Comparison of ENCODE assay signal across 20 cellular contexts in the genomic region with DNA sequence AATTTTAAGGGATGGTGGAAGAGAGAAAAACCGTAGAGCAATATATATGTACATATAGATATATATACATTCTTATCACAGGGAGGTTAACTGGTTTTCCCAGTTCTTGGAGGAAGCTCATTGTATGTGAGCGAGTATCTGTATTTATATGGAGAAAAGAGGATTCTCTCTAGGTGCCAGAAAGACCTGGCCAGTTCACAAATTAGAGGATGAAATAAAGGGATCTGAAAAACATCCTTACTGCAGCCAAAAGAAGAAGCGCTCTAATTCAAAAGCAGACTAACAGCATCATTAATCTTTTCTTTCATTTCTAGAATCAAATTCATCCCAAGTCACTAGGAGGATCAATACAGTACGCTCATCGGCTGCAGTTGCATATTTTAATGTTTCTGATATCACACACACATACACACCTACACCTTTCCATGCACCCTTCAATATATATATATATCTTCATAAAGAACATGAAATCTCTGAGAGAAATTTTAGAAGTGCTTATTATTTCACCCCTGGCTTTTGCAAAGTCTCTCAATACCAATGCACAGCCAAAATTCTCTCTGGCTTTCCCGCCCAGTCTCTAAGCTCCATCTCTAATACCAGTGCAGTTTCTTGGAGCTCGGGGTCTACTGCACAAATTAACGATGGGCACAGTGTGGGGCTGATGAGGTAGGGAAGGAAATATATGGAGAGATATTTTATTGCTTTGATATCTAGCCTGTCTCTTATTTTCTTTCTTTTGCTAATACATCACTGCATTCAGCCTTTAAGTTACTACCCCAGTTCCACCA. TPM values are rescaled to one million over a fixed set of nuclear protein-coding genes. Genes with fewer than 3 reads are reported as not detected.
A peak's percentile ranks its signal among the peaks of the same experiment; 100 is the strongest.
DNase-seq lines count a peak whose midpoint lies in the region; TF ChIP-seq lines count a peak whose summit lies in the region.
"Had no signal": no experiment of that assay in that cellular context is flagged by ENCODE, and none has a peak within 500 bp of the region (broad histone marks: within the 10 kb centered on the region; RNA-seq: fewer than 3 reads in every experiment).

No MANE protein-coding gene starts in this region.

- H3K4me1 Mint-ChIP-seq in nephron: peaks cover 13% of the 10 kb centered on the region
- H3K4me1 Mint-ChIP-seq: immature natural killer cell; stimulated activated naive B cell treated with anti-CD40 and anti-IgM and Interleukin-4, amounts not matched to agents 10 μg/mL and 1 μg/mL and 100 μg/mL, for 72 hours had no signal

- H3K4me3 ChIP-seq in coronary artery: peak overlapping the region; percentile 39
- H3K4me3 ChIP-seq: BLaER1, GM23248, MG63, ovary, Peyer's patch had no signal

- H3K27ac ChIP-seq in coronary artery: no peak overlapping the region
- H3K27ac ChIP-seq: BLaER1, GM23248, ovary, Peyer's patch had no signal

- H3K9me3 Mint-ChIP-seq in nephron: peaks cover 6% of the 10 kb centered on the region

- TF ChIP-seq CTCF in coronary artery (IDR thresholded peaks at IDR 0.05) (no peak), nephron (IDR thresholded peaks at IDR 0.05; ENCODE audit: unreplicated experiment in 3 of 3) (no peak)

- H3K36me3 Mint-ChIP-seq in nephron (ENCODE audit: low read depth): peaks cover 3% of the 10 kb centered on the region

- peaks cover 29% of the 10 kb centered on the region for H3K27me3 Mint-ChIP-seq in nephron (ENCODE audit: low read depth)

- no peak overlapping the region for H3K27ac Mint-ChIP-seq in nephron
- H3K27ac Mint-ChIP-seq: immature natural killer cell; stimulated activated naive B cell treated with anti-CD40 and anti-IgM and Interleukin-4, amounts not matched to agents 10 μg/mL and 1 μg/mL and 100 μg/mL, for 72 hours had no signal

- in situ Hi-C loops in G401 (cut with HindIII; ENCODE audit: low sequenced_read_pairs): no loop called here

- DNase-seq in G401 (ENCODE audit: low spot score): peak; percentile 64
- DNase-seq in NCI-H1092 treated with DMSO at 0.1 percent for 48 hours (lab: John Stamatoyannopoulos, UW): peak; percentile 44
- DNase-seq in coronary artery (ENCODE audit: low spot score): no peak
- no peak for DNase-seq in HPDE6-E6E7 (ENCODE audit: extremely low spot score)
- DNase-seq in AG08396 (ENCODE audit: low spot score): no peak
- no peak for DNase-seq in NCI-H2227 (lab: John Stamatoyannopoulos, UW; ENCODE audit: unreplicated experiment)
- DNase-seq in nucleus accumbens (lab: John Stamatoyannopoulos, UW): no peak
- DNase-seq: activated CD4-positive, CD25-positive, alpha-beta regulatory T cell; activated effector memory CD4-positive, alpha-beta T cell treated with anti-CD3 and anti-CD28 coated beads, Interleukin-2, amount 50 U/mL, for 16 hours; dermis blood vessel endothelial cell; immature natural killer cell; NCI-H510A; Peyer's patch; stimulated activated naive B cell treated with anti-CD40 and anti-IgM and Interleukin-4, amounts not matched to agents 10 μg/mL and 1 μg/mL and 100 μg/mL, for 72 hours had no signal

- peak overlapping the region; percentile 80 to 90 (median 90) for H3K4me3 Mint-ChIP-seq in nephron
- H3K4me3 Mint-ChIP-seq: immature natural killer cell; stimulated activated naive B cell treated with anti-CD40 and anti-IgM and Interleukin-4, amounts not matched to agents 10 μg/mL and 1 μg/mL and 100 μg/mL, for 72 hours had no signal

RNA-seq across cellular contexts. Expression of a gene that starts 0.7 kb away (rescaled TPM):
- not detected in 2 replicates for total RNA-seq in G401 (2014; rRNA removed; shearing (Covaris generic))
- total RNA-seq: dermis blood vessel endothelial cell, GM23248, HepG2 had no signal

Comparison
In these comparisons a context has a peak if more than half of its experiments do, and no peak if none do; other contexts are left out.
1. DNase-seq: peak in G401 (single experiment) and NCI-H1092 treated with DMSO at 0.1 percent for 48 hours (single experiment); none in coronary artery (single experiment), HPDE6-E6E7 (single experiment), AG08396 (single experiment), NCI-H2227 (single experiment) and nucleus accumbens (0 of 56).